Comparison of ENCODE assay signal across 29 cellular contexts in genomic region chr7:43449577-43449976, GRCh38.
DNase-seq lines count a peak whose midpoint lies in the region; ATAC-seq, FAIRE-seq and TF ChIP-seq lines count a peak whose summit lies in the region.
"Had no signal": no experiment of that assay in that cellular context is flagged by ENCODE, and none has a peak within 500 bp of the region (broad histone marks: within the 10 kb centered on the region; RNA-seq: fewer than 3 reads in every experiment).

No MANE protein-coding gene starts in this region.

- TF ChIP-seq POLR2A in H1 (IDR thresholded peaks at IDR 0.05; ENCODE audit: control extremely low read depth in 1 of 2, low read depth in 2 of 2, low read length in 2 of 2) (no peak), heart left ventricle (IDR thresholded peaks at IDR 0.05) (no peak)

- TF ChIP-seq CTCF in H1 (IDR thresholded peaks at IDR 0.05; ENCODE audit: control extremely low read depth in 1 of 3, insufficient read depth in 1 of 3, low read depth in 1 of 3, low read length in 3 of 3) = no peak
- TF ChIP-seq CTCF in neural crest cell (conservative IDR thresholded peaks at IDR 0.05) = no peak
- TF ChIP-seq CTCF in heart left ventricle (IDR thresholded peaks at IDR 0.05) = no peak

- no peak overlapping the region for H2BK5ac ChIP-seq in H1 (ENCODE audit: low read depth, low read length)

- no peak overlapping the region for H2BK20ac ChIP-seq in H1 (ENCODE audit: low read length)

- DNase-seq in ELF-1 (ENCODE audit: low read depth, low spot score) (peak; percentile 52), NT2/D1 (ENCODE audit: low read depth, low spot score) (peak; percentile 38), H1 (ENCODE audit: low read depth in 1 of 2, low spot score in 2 of 2) (no peak), neural crest cell (ENCODE audit: low read depth, low spot score) (peak; percentile 68), SIG-M5 (lab: John Stamatoyannopoulos, UW) (no peak), heart left ventricle (no peak)
- DNase-seq in activated CD4-positive, alpha-beta T cell treated with anti-CD3 and anti-CD28 coated beads, Interleukin-2, amount 50 U/mL, for 4 hours = no peak
- DNase-seq in stimulated activated CD4-positive, alpha-beta T cell treated with anti-CD3 and anti-CD28 coated beads, Interleukin-2, amount 100 ng/mL, for 24 hours = no peak
- DNase-seq: 8988T; ACHN; BE2C; CD8-positive, alpha-beta memory T cell; DND-41; HFFc6; IMR-90; KG1; MG63; NCI-H1105 treated with DMSO at 0.1 percent for 48 hours; NCI-H146; NCI-H1930; NCI-H446 treated with DMSO at 0.1 percent for 48 hours; NCI-H526; NCI-H82; NK-92 treated with Interleukin-12 subunit alpha and Interleukin-12 subunit beta, amount 100 ng/mL, for 24 hours; SHP77 had no signal

- no peak overlapping the region for H2BK120ac ChIP-seq in H1 (replicated peaks; ENCODE audit: low read depth, low read length)

- H2BK15ac ChIP-seq in H1 (ENCODE audit: low read length) = no peak overlapping the region

- H3K9ac ChIP-seq in NT2/D1 (ENCODE audit: insufficient read length, low read depth) = no peak overlapping the region
- no peak overlapping the region for H3K9ac ChIP-seq in H1 (replicated peaks in 1 of 4; ENCODE audit: extremely low read depth in 1 of 4, low read depth in 3 of 4, low read length in 3 of 4)

- H3K79me1 ChIP-seq in H1 (ENCODE audit: low read depth, low read length) = no peaks in the 10 kb centered on the region

- intact Hi-C loops in heart left ventricle (cut with DNase I) = no loop called here

- H3K27ac Mint-ChIP-seq in neural crest cell (ENCODE audit: unreplicated experiment) = peak overlapping the region; percentile 96
- H3K27ac Mint-ChIP-seq: CD8-positive, alpha-beta memory T cell; HFFc6 had no signal

- no peak overlapping the region for H3K14ac ChIP-seq in H1 (ENCODE audit: insufficient read length)

- peaks cover 49% of the 10 kb centered on the region for H3K4me1 Mint-ChIP-seq in neural crest cell
- H3K4me1 Mint-ChIP-seq: CD14-positive monocyte; CD8-positive, alpha-beta memory T cell had no signal

- H3K27me3 ChIP-seq in NT2/D1 (ENCODE audit: insufficient read depth, insufficient read length) = no peaks in the 10 kb centered on the region
- no peaks in the 10 kb centered on the region for H3K27me3 ChIP-seq in H1 (replicated peaks in 1 of 4; ENCODE audit: control insufficient read depth in 3 of 4, extremely low read depth in 1 of 4, insufficient read depth in 3 of 4, low read length in 3 of 4)
- peaks cover 0 to 3% (median 0%) of the 10 kb centered on the region in 9 donors for H3K27me3 ChIP-seq in heart left ventricle
- H3K27me3 ChIP-seq: MG63 had no signal

- WGBS in H1 (ENCODE audit: extremely low coverage in 1 of 2, insufficient coverage in 1 of 2, insufficient read length in 1 of 2, insufficient replicate concordance in 2 of 2, low coverage in 1 of 2, low lambda C conversion rate in 2 of 2, missing lambda C conversion rate in 1 of 2), 2 experiments = 77% methylated on average over 3 of the region's 3 CpGs; no CpG with 5 or more reads in 1 of the 2 experiments
- 64 to 71% (median 68%) methylated on average over 3 of the region's 3 CpGs for WGBS in heart left ventricle, 4 donors

- H3K18ac ChIP-seq in H1 (ENCODE audit: extremely low read depth, low read length) = no peak overlapping the region

- FAIRE-seq in H1 (lab: Jason Lieb, UNC) = peak; percentile 7
- FAIRE-seq: HTR-8/SVneo had no signal

- POLR2A ChIA-PET in H1 (lab: Charles Lee; ENCODE audit: partially characterized antibody) = no interaction called here

- TF ChIP-seq EP300 in H1 (IDR thresholded peaks at IDR 0.05; ENCODE audit: borderline replicate concordance in 1 of 2, low read depth in 2 of 2, low read length in 2 of 2) = no peak

- TF ChIP-seq RAD21 in H1 (IDR thresholded peaks at IDR 0.05 in 1 of 2, conservative IDR thresholded peaks at IDR 0.05 in 1 of 2; ENCODE audit: low read depth in 2 of 2, low read length in 2 of 2) = no peak

- CTCF ChIA-PET in H1 (lab: Charles Lee; ENCODE audit: partially characterized antibody) = interaction anchor here (0.8 to 2.7 kb wide), 6 partner anchors 10 to 508 kb away, joined by 3 to 16 read pairs (median 4); no protein-coding TSS in a partner anchor

- H3K4me3 Mint-ChIP-seq in neural crest cell = peak overlapping the region; percentile 26
- H3K4me3 Mint-ChIP-seq: CD14-positive monocyte; CD8-positive, alpha-beta memory T cell; HFFc6 had no signal

- H4K8ac ChIP-seq in H1 (ENCODE audit: extremely low read depth, insufficient read depth, low read length) = 0 out of 2 replicates have a peak overlapping the region, but pooled peaks have one; percentile 28

- no peaks in the 10 kb centered on the region for H4K20me1 ChIP-seq in H1 (replicated peaks in 1 of 2; ENCODE audit: control insufficient read depth in 1 of 2, insufficient read depth in 2 of 2, low read length in 2 of 2)

- no peak overlapping the region for H4K5ac ChIP-seq in H1 (ENCODE audit: insufficient read length, low read depth, low read length)

- H3K56ac ChIP-seq in H1 (replicated peaks; ENCODE audit: insufficient read length, low read depth, low read length) = no peak overlapping the region

- no peak overlapping the region for H3K23ac ChIP-seq in H1 (ENCODE audit: insufficient read length)

- no peak for ATAC-seq in heart left ventricle

- H3K9me3 Mint-ChIP-seq in neural crest cell = peaks cover 3% of the 10 kb centered on the region
- H3K9me3 Mint-ChIP-seq: CD8-positive, alpha-beta memory T cell; HFFc6 had no signal

- no peaks in the 10 kb centered on the region for H3K36me3 ChIP-seq in NT2/D1 (ENCODE audit: insufficient read depth, insufficient read length, low read length)
- no peaks in the 10 kb centered on the region for H3K36me3 ChIP-seq in H1 (ENCODE audit: control insufficient read depth in 2 of 4, insufficient read depth in 4 of 4, low read length in 3 of 4)
- no peaks in the 10 kb centered on the region for H3K36me3 ChIP-seq in heart left ventricle
- H3K36me3 ChIP-seq: BE2C, HAP-1, MG63 had no signal

- no peak overlapping the region for H3K27ac ChIP-seq in H1 (ENCODE audit: low read depth, low read length)
- H3K27ac ChIP-seq in heart left ventricle = no peak overlapping the region
- H3K27ac ChIP-seq: RWPE1 had no signal

- no peak overlapping the region for H3K4ac ChIP-seq in H1 (replicated peaks; ENCODE audit: insufficient read length, low read depth, low read length)

- no peaks in the 10 kb centered on the region for H3K23me2 ChIP-seq in H1 (ENCODE audit: low read depth, low read length)

- no peak overlapping the region for H3K4me3 ChIP-seq in NT2/D1 (ENCODE audit: insufficient read length, low read depth)
- H3K4me3 ChIP-seq in H1 (ENCODE audit: extremely low read depth in 1 of 4, insufficient read depth in 2 of 4, low read depth in 3 of 4, low read length in 4 of 4) = no peak overlapping the region
- no peak overlapping the region for H3K4me3 ChIP-seq in heart left ventricle
- H3K4me3 ChIP-seq: HAP-1, MG63 had no signal

- no peak overlapping the region for H2AK5ac ChIP-seq in H1 (ENCODE audit: low read depth, low read length)

- H3K36me3 Mint-ChIP-seq in neural crest cell (ENCODE audit: low read depth) = no peaks in the 10 kb centered on the region
- H3K36me3 Mint-ChIP-seq: CD14-positive monocyte; CD8-positive, alpha-beta memory T cell had no signal

- no peak overlapping the region for H3K4me2 ChIP-seq in H1 (ENCODE audit: insufficient read depth in 1 of 2, low read depth in 2 of 2, low read length in 2 of 2)

- no peak overlapping the region for H2BK12ac ChIP-seq in H1 (ENCODE audit: low read depth, low read length)

- no peak overlapping the region for H2AFZ ChIP-seq in H1 (ENCODE audit: low read length)

- no peaks in the 10 kb centered on the region for H3K27me3 Mint-ChIP-seq in neural crest cell (ENCODE audit: low read depth)

- H3K4me1 ChIP-seq in NT2/D1 (ENCODE audit: insufficient read depth, insufficient read length) = no peaks in the 10 kb centered on the region
- peaks cover 0 to 9% (median 1%) of the 10 kb centered on the region in 4 experiments; a peak in 4 of 7 replicates for H3K4me1 ChIP-seq in H1 (replicated peaks in 1 of 4; ENCODE audit: control insufficient read depth in 3 of 4, insufficient read depth in 4 of 4, low read length in 3 of 4)
- H3K4me1 ChIP-seq in heart left ventricle = no peaks in the 10 kb centered on the region
- H3K4me1 ChIP-seq: BE2C had no signal

- no peaks in the 10 kb centered on the region for H3K79me2 ChIP-seq in H1 (ENCODE audit: control insufficient read depth in 1 of 2, insufficient read depth in 2 of 2, low read length in 2 of 2)

- H4K91ac ChIP-seq in H1 (replicated peaks; ENCODE audit: insufficient read length, low read length) = no peak overlapping the region

- H3K9me3 ChIP-seq in NT2/D1 (ENCODE audit: insufficient read depth, low read length) = no peaks in the 10 kb centered on the region
- H3K9me3 ChIP-seq in H1 (ENCODE audit: insufficient read depth in 2 of 2, low read depth in 1 of 2, low read length in 1 of 2) = no peaks in the 10 kb centered on the region
- H3K9me3 ChIP-seq in heart left ventricle = no peaks in the 10 kb centered on the region
- H3K9me3 ChIP-seq: BE2C, HAP-1, MG63 had no signal

TF ChIP-seq in H1, 55 proteins besides CTCF, POLR2A, EP300 and RAD21:
- no peak for TF ChIP-seq TBP (IDR thresholded peaks at IDR 0.05; ENCODE audit: low read depth, low read length)
- TF ChIP-seq RFX5 (IDR thresholded peaks at IDR 0.05; ENCODE audit: borderline replicate concordance, low read depth, low read length) = no peak
- no peak for TF ChIP-seq KDM1A (IDR thresholded peaks at IDR 0.05; ENCODE audit: borderline replicate concordance, low read length)

Comparison
In these comparisons a context has a peak if more than half of its experiments do, and no peak if none do; other contexts are left out.
1. DNase-seq: peak in ELF-1 (single experiment), NT2/D1 (single experiment) and neural crest cell (single experiment); none in H1 (0 of 2), SIG-M5 (single experiment), activated CD4-positive, alpha-beta T cell treated with anti-CD3 and anti-CD28 coated beads, Interleukin-2, amount 50 U/mL, for 4 hours (0 of 2), heart left ventricle (0 of 5) and stimulated activated CD4-positive, alpha-beta T cell treated with anti-CD3 and anti-CD28 coated beads, Interleukin-2, amount 100 ng/mL, for 24 hours (0 of 2).